ENCODE assay signal across 21 cellular contexts in the genomic region with DNA sequence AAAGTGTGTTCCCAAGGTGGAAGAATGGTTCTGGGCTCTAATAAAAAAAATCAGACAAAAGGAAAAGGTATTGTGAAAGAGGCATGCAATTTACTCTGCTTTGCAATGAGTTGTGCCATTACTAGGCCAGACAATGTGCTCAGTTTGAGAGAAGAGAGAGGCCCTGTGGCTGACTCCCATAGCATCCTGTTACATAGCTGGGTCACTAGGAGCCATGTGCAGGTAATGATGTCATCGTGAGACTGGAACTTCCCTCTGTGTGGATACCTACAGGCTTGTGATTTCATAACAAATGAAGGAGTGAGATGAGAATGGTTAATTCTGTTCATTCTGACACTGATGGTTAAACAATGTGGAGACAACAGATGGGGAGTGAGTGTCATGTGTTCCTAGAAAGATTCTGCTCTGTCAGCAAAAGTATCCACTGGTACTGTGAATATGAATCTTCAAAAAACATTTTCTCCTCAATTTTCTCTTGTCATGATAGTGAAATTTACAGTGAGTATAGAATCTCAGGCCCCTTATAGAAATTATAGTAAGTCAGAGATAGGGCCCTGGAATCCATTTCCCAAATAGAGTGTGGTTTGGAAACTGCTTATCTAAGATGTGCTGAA.
DNase-seq lines count a peak whose midpoint lies in the region; ATAC-seq, FAIRE-seq and TF ChIP-seq lines count a peak whose summit lies in the region.
"Had no signal": no experiment of that assay in that cellular context is flagged by ENCODE, and none has a peak within 500 bp of the region (broad histone marks: within the 10 kb centered on the region; RNA-seq: fewer than 3 reads in every experiment).

No MANE protein-coding gene starts in this region.

- H2BK15ac ChIP-seq in mesendoderm (replicated peaks; ENCODE audit: low read depth): no peak overlapping the region

- H3K36me3 ChIP-seq in bronchial epithelial cell (ENCODE audit: control insufficient read depth, insufficient read depth, low read length) (no peaks in the 10 kb centered on the region), mesendoderm (ENCODE audit: control insufficient read depth, insufficient read depth, low read length) (no peaks in the 10 kb centered on the region)
- H3K36me3 ChIP-seq: brain microvascular endothelial cell, heart left ventricle, vagina had no signal

- no peak overlapping the region for H3K4me2 ChIP-seq in mesendoderm (ENCODE audit: low read length)

- H3K27ac ChIP-seq in mesendoderm (ENCODE audit: low read depth, low read length): no peak overlapping the region
- H3K27ac ChIP-seq: brain microvascular endothelial cell, heart left ventricle, parathyroid adenoma, vagina had no signal

- H3K4me3 ChIP-seq in bronchial epithelial cell (ENCODE audit: low read depth, low read length) (no peak overlapping the region), mesendoderm (ENCODE audit: low read length) (no peak overlapping the region)
- H3K4me3 ChIP-seq: GM12878, heart left ventricle, vagina had no signal

- H2AK5ac ChIP-seq in mesendoderm (ENCODE audit: low read length): no peak overlapping the region

- no peak overlapping the region for H3K23ac ChIP-seq in mesendoderm (ENCODE audit: low read length)

- no peak overlapping the region for H2BK120ac ChIP-seq in mesendoderm (ENCODE audit: low read depth, low read length)

- no peak for FAIRE-seq in bronchial epithelial cell (lab: Jason Lieb, UNC)
- no peak for FAIRE-seq in GM19239 (lab: Jason Lieb, UNC)
- FAIRE-seq: GM12878 had no signal

- no peak overlapping the region for H4K5ac ChIP-seq in mesendoderm (ENCODE audit: low read length)

- no peaks in the 10 kb centered on the region for H3K4me1 ChIP-seq in mesendoderm (ENCODE audit: control insufficient read depth, low read depth, low read length)
- H3K4me1 ChIP-seq: heart left ventricle, parathyroid adenoma, vagina had no signal

- H3K9ac ChIP-seq in mesendoderm (ENCODE audit: low read length): no peak overlapping the region
- H3K9ac ChIP-seq: parathyroid adenoma had no signal

- H3K4ac ChIP-seq in mesendoderm (ENCODE audit: low read depth, low read length): no peak overlapping the region

- no peak overlapping the region for H2BK5ac ChIP-seq in mesendoderm (ENCODE audit: low read length)

- no peak overlapping the region for H3K18ac ChIP-seq in mesendoderm (ENCODE audit: low read length)

- no peaks in the 10 kb centered on the region for H3K79me2 ChIP-seq in mesendoderm (ENCODE audit: control insufficient read depth, insufficient read depth, low read length)
- H3K79me2 ChIP-seq: parathyroid adenoma had no signal

- no peak for TF ChIP-seq CTCF in bronchial epithelial cell (IDR thresholded peaks at IDR 0.05; ENCODE audit: insufficient read depth, low read length, severe bottlenecking)

- H3K27me3 ChIP-seq in bronchial epithelial cell (ENCODE audit: control insufficient read depth, insufficient read depth, low read length): no peaks in the 10 kb centered on the region
- no peaks in the 10 kb centered on the region for H3K27me3 ChIP-seq in mesendoderm (ENCODE audit: insufficient read depth, low read length, poor library complexity)
- H3K27me3 ChIP-seq: brain microvascular endothelial cell, heart left ventricle, vagina had no signal

- WGBS in mesendoderm (ENCODE audit: extremely low coverage, insufficient coverage, low lambda C conversion rate): no CpG with 5 or more reads among the region's 1 CpG

- H4K8ac ChIP-seq in mesendoderm (ENCODE audit: low read depth, low read length): no peak overlapping the region

- no peaks in the 10 kb centered on the region for H3K79me1 ChIP-seq in mesendoderm (ENCODE audit: low read length)

- ATAC-seq in HG03378 (IDR thresholded peaks at IDR 0.05; ENCODE audit: unreplicated experiment): no peak
- ATAC-seq: CD8-positive, alpha-beta T cell; GM12878; heart left ventricle; left lobe of liver; natural killer cell had no signal

- DNase-seq in ELR (ENCODE audit: low read depth) (peak; percentile 25), H4 (ENCODE audit: low spot score) (peak; percentile 22), bronchial epithelial cell (ENCODE audit: low read depth) (peak; percentile 52), mesendoderm (peak; percentile 10), GM19239 (ENCODE audit: insufficient read length, low spot score) (no peak)
- no peak for DNase-seq in NK-92 treated with Interleukin-12 subunit alpha and Interleukin-12 subunit beta, amount 100 ng/mL, for 24 hours (lab: John Stamatoyannopoulos, UW)
- DNase-seq: activated CD4-positive, alpha-beta T cell treated with anti-CD3 and anti-CD28 coated beads, Interleukin-2, amount 10 ng/mL, durations not matched to agents 24 days and 14 days; activated CD8-positive, alpha-beta memory T cell treated with anti-CD3 and anti-CD28 coated beads, Interleukin-2, amount 50 U/mL, for 4 hours; activated effector memory CD4-positive, alpha-beta T cell treated with Interleukin-2 at 50 U/mL for 16 hours; brain microvascular endothelial cell; CD8-positive, alpha-beta T cell; cortex of kidney; heart left ventricle; natural killer cell; NCI-H1105; NCI-H2081 had no signal

- no peak overlapping the region for H3K56ac ChIP-seq in mesendoderm (ENCODE audit: low read length)

Comparison
In these comparisons a context has a peak if more than half of its experiments do, and no peak if none do; other contexts are left out.
1. DNase-seq: peak in ELR (single experiment), H4 (single experiment), bronchial epithelial cell (single experiment) and mesendoderm (single experiment); none in GM19239 (single experiment) and NK-92 treated with Interleukin-12 subunit alpha and Interleukin-12 subunit beta, amount 100 ng/mL, for 24 hours (single experiment).